In the genomic region with DNA sequence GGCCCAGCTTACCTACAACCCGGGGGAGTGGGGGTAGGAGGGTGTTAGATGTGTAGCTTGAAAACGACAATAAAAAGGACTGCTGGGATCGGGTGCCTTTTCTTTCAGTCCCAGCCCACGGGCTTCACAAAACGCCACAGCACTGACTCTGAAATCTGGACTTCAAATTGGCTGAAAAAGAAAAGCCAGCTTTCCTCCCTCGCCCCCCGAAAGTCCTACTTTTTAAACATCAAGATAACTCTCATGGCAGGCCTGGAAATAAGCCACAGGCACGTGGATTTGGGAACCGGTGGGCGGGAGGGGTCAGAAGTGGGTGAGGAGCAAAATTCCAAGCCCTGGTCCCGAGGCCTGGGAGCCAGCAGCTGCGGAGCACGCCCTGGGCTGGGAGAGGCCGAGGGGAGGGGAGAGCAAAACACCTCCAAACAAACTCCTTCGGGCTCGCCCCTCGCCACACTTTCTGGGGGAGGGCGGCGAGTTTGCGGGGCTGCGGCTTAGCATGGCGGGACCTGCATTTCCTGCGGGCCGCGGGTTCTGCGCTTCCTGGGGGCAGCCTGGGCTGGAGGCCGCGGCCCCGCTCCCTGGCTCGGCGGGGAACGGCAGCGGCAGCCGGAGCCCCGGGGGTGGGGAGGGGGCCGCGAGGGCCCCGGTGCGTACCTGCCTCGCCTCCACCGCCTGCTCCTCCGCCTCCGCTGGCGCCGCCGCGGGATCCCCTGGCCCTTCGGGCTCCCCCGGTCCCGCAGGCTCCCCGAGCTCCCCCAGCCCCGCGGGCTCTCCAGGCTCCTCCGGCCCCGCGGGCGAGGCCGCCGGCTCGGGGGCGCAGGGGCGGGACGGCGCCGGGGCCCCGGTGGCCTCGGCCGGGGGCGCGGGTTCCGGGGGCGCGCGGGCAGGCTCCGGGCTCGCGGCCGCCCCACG, we compare ENCODE assay signal across 6 cellular contexts. TPM values are rescaled to one million over a fixed set of nuclear protein-coding genes. Genes with fewer than 3 reads are reported as not detected.
DNase-seq lines count a peak whose midpoint lies in the region; ATAC-seq, FAIRE-seq and TF ChIP-seq lines count a peak whose summit lies in the region.
"Not testable (repeated sequence)": the region's sequence is repeated elsewhere in the genome, so short reads cannot be mapped to it uniquely, and the experiment has no call there.

No MANE protein-coding gene starts in this region.

- CTCF ChIA-PET in activated CD4-positive, alpha-beta T cell treated with anti-CD3 and anti-CD28 coated beads for 36 hours (lab: Charles Lee): interaction anchor here (0.9 to 1.2 kb wide), 2 partner anchors 7 to 154 kb away, joined by 3 to 4 read pairs; no protein-coding TSS in a partner anchor

- POLR2A ChIA-PET in activated CD4-positive, alpha-beta T cell treated with anti-CD3 and anti-CD28 coated beads for 36 hours (lab: Charles Lee): interaction anchor here (0.6 kb wide), 1 partner anchor 9 kb away, joined by 3 read pairs; no protein-coding TSS in a partner anchor

- peak overlapping the region; percentile 66 for H3K4me3 Mint-ChIP-seq in activated CD4-positive, alpha-beta T cell treated with anti-CD3 and anti-CD28 coated beads for 36 hours

- H3K27ac Mint-ChIP-seq in activated CD4-positive, alpha-beta T cell treated with anti-CD3 and anti-CD28 coated beads for 36 hours: not testable (repeated sequence)

- H3K4me1 Mint-ChIP-seq in activated CD4-positive, alpha-beta T cell treated with anti-CD3 and anti-CD28 coated beads for 36 hours: peaks cover 29% of the 10 kb centered on the region

- peaks cover 11% of the 10 kb centered on the region for H3K36me3 Mint-ChIP-seq in activated CD4-positive, alpha-beta T cell treated with anti-CD3 and anti-CD28 coated beads for 36 hours (ENCODE audit: low read depth)

- not testable (repeated sequence) for H3K9me3 Mint-ChIP-seq in activated CD4-positive, alpha-beta T cell treated with anti-CD3 and anti-CD28 coated beads for 36 hours (ENCODE audit: low read depth)

- not testable (repeated sequence) for TF ChIP-seq POLR2A in prostate gland (IDR thresholded peaks at IDR 0.05)

- H3K9me3 ChIP-seq in duodenal mucosa (ENCODE audit: control insufficient read depth in 1 of 2, low read length in 2 of 2); kidney (ENCODE audit: control insufficient read depth in 1 of 2, low read length in 2 of 2); prostate gland: not testable (repeated sequence)

- not testable (repeated sequence) for DNase-seq in AG09309 (ENCODE audit: low read depth); HL-60 (ENCODE audit: low read depth in 1 of 2, low spot score in 1 of 2); activated CD4-positive, alpha-beta T cell treated with anti-CD3 and anti-CD28 coated beads for 36 hours; prostate gland (ENCODE audit: low spot score)
- DNase-seq in kidney: peak; percentile 87

- intact Hi-C loops in activated CD4-positive, alpha-beta T cell treated with anti-CD3 and anti-CD28 coated beads for 36 hours (cut with DNase I, micrococcal nuclease): loop anchor here (2.0 to 10.0 kb wide), 4 partner anchors 39 to 328 kb away; a partner anchor contains a TSS
- intact Hi-C loops in kidney (cut with DNase I): not testable (repeated sequence)
- intact Hi-C loops in prostate gland (cut with DNase I): loop anchor here (1.0 to 5.0 kb wide), 3 partner anchors 16 to 153 kb away; a partner anchor contains a TSS

- ATAC-seq in activated CD4-positive, alpha-beta T cell treated with anti-CD3 and anti-CD28 coated beads for 36 hours: peak; percentile 24

- not testable (repeated sequence) for H3K27me3 Mint-ChIP-seq in activated CD4-positive, alpha-beta T cell treated with anti-CD3 and anti-CD28 coated beads for 36 hours

- FAIRE-seq in kidney (lab: Jason Lieb, UNC): not testable (repeated sequence)

- H3K4me3 ChIP-seq in AG09309 (ENCODE audit: control insufficient read depth, low read depth, low read length) (peak overlapping the region; percentile 84), HL-60 (replicated peaks; ENCODE audit: insufficient read depth, low read length) (peak overlapping the region; percentile 46), duodenal mucosa (ENCODE audit: low read depth in 1 of 2, low read length in 2 of 2) (peak overlapping the region; percentile 31 to 61), kidney (ENCODE audit: low read length in 2 of 2) (peak overlapping the region; percentile 37 to 59), prostate gland (peak overlapping the region; percentile 50 to 54)

- H3K36me3 ChIP-seq in duodenal mucosa (ENCODE audit: control insufficient read depth in 1 of 2, insufficient read depth in 2 of 2, low read length in 2 of 2) (peaks cover 0 to 19% of the 10 kb centered on the region in 2 donors), kidney (ENCODE audit: control insufficient read depth in 1 of 2, insufficient read depth in 2 of 2, low read length in 2 of 2) (peaks cover 9 to 14% of the 10 kb centered on the region in 2 donors)
- H3K36me3 ChIP-seq in prostate gland: not testable (repeated sequence)

- H3K4me1 ChIP-seq in duodenal mucosa (ENCODE audit: control insufficient read depth in 1 of 2, insufficient read depth in 2 of 2, low read length in 2 of 2): peaks cover 15 to 16% of the 10 kb centered on the region in 2 donors
- H3K4me1 ChIP-seq in kidney (ENCODE audit: control insufficient read depth in 1 of 2, insufficient read depth in 1 of 2, low read depth in 1 of 2, low read length in 2 of 2): peaks cover 14 to 19% of the 10 kb centered on the region in 2 donors
- not testable (repeated sequence) for H3K4me1 ChIP-seq in prostate gland (replicated peaks)

- not testable (repeated sequence) for TF ChIP-seq CTCF in AG09309 (IDR thresholded peaks at IDR 0.05; ENCODE audit: control insufficient read depth, insufficient read depth, low read depth, low read length, missing control alignments); HL-60 (IDR thresholded peaks at IDR 0.05; ENCODE audit: insufficient read depth, low read length); kidney (IDR thresholded peaks at IDR 0.05; ENCODE audit: borderline replicate concordance, extremely low read depth, insufficient read depth); prostate gland (IDR thresholded peaks at IDR 0.05)

- WGBS in prostate gland: 5% methylated on average over 22 of the region's 79 CpGs

- not testable (repeated sequence) for H3K27ac ChIP-seq in HL-60 (replicated peaks)
- peak overlapping the region; percentile 86 for H3K27ac ChIP-seq in duodenal mucosa (ENCODE audit: low read depth, low read length)
- peak overlapping the region; percentile 65 to 90 for H3K27ac ChIP-seq in kidney (ENCODE audit: low read depth in 2 of 2, low read length in 2 of 2)
- H3K27ac ChIP-seq in prostate gland: peak overlapping the region; percentile 86

- H3K9ac ChIP-seq in duodenal mucosa (ENCODE audit: low read depth in 1 of 2, low read length in 2 of 2): peak overlapping the region; percentile 64 to 70
- H3K9ac ChIP-seq in kidney (ENCODE audit: low read length in 2 of 2): peak overlapping the region; percentile 48 to 73

- H3K27me3 ChIP-seq in HL-60 (ENCODE audit: insufficient read depth, poor library complexity, severe bottlenecking); duodenal mucosa (ENCODE audit: control insufficient read depth in 1 of 2, insufficient read depth in 2 of 2, low read length in 2 of 2); prostate gland (replicated peaks; ENCODE audit: insufficient read depth): not testable (repeated sequence)

RNA-seq across cellular contexts. Expression of a gene that starts 0.6 kb away (rescaled TPM):
- total RNA-seq in activated CD4-positive, alpha-beta T cell treated with anti-CD3 and anti-CD28 coated beads for 36 hours: 10 to 100 TPM; 18.4 to 20.2 TPM
- total RNA-seq in kidney (130 TPM), prostate gland (100 to 1,000 TPM in 1 of 2 donors, 10 to 100 TPM in 1; 76.1 to 285 TPM)
- 72.4 TPM for polyA plus RNA-seq in kidney (ENCODE audit: insufficient read depth, low read depth, low replicate concordance)

RNA-seq across cellular contexts. Expression of a gene that starts 16.2 kb away (rescaled TPM):
- total RNA-seq in activated CD4-positive, alpha-beta T cell treated with anti-CD3 and anti-CD28 coated beads for 36 hours: 10 to 100 TPM; 51.3 to 65.5 TPM
- total RNA-seq in kidney: 23.6 TPM
- polyA plus RNA-seq in kidney (ENCODE audit: insufficient read depth, low read depth, low replicate concordance): 34.3 TPM
- total RNA-seq in prostate gland: 10 to 100 TPM; 17.7 to 40.5 TPM

RNA-seq across cellular contexts. Expression of a gene that starts 16.4 kb away (rescaled TPM):
- total RNA-seq in activated CD4-positive, alpha-beta T cell treated with anti-CD3 and anti-CD28 coated beads for 36 hours: 10 to 100 TPM; 18.9 to 25.3 TPM
- total RNA-seq in kidney (38.2 TPM), prostate gland (10 to 100 TPM; 39.5 to 47.9 TPM)
- 53.0 TPM for polyA plus RNA-seq in kidney (ENCODE audit: insufficient read depth, low read depth, low replicate concordance)

RNA-seq across cellular contexts. Expression of a gene that starts 26.9 kb away (rescaled TPM):
- 100 to 1,000 TPM; 335 to 340 TPM for total RNA-seq in activated CD4-positive, alpha-beta T cell treated with anti-CD3 and anti-CD28 coated beads for 36 hours
- 155 TPM for total RNA-seq in kidney
- polyA plus RNA-seq in kidney (ENCODE audit: insufficient read depth, low read depth, low replicate concordance): 129 TPM
- total RNA-seq in prostate gland: 100 to 1,000 TPM; 217 to 316 TPM

RNA-seq across cellular contexts. Expression of a gene that starts 27.7 kb away (rescaled TPM):
- 10 to 100 TPM; 10.3 to 15.1 TPM for total RNA-seq in activated CD4-positive, alpha-beta T cell treated with anti-CD3 and anti-CD28 coated beads for 36 hours
- 22.6 TPM for total RNA-seq in kidney
- polyA plus RNA-seq in kidney (ENCODE audit: insufficient read depth, low read depth, low replicate concordance): 12.5 TPM
- total RNA-seq in prostate gland: 10 to 100 TPM; 26.7 to 44.3 TPM
